33 cellular contexts compared by ENCODE assay signal in the genomic region with DNA sequence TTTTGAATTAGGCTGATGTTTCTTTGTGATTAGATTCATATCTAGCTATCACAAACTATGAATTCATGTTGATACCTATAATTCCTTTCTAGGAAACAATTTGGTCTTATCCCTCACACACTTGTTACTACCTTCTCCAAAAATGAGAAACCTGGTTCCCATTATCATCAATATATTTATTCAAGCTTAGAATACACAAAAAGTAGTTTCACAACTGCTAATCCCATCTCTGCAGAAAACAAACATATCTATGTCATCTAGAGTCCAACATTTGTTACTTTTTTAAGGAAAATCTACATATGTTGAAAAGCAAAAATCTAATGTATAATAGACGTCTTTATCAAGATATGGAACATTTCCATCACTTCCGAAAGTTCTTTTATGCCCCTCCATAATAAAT.
"Had no signal": no experiment of that assay in that cellular context is flagged by ENCODE, and none has a peak within 500 bp of the region (broad histone marks: within the 10 kb centered on the region; RNA-seq: fewer than 3 reads in every experiment).

No MANE protein-coding gene starts in this region.

- H3K27me3 ChIP-seq: MG63 had no signal

- DNase-seq: Karpas-422, Kasumi-1, MG63, MM.1S, MV-4-11, NCI-H1048, NCI-H1092, NCI-H1092 treated with DMSO at 0.1 percent for 48 hours, NCI-H1105, NCI-H1105 treated with DMSO at 0.1 percent for 48 hours, NCI-H1417, NCI-H1417 treated with DMSO at 0.1 percent for 48 hours, NCI-H1436, NCI-H1436 treated with DMSO at 0.1 percent for 48 hours, NCI-H146, NCI-H1694, NCI-H1694 treated with DMSO at 0.1 percent for 48 hours, NCI-H187, NCI-H187 treated with DMSO at 0.1 percent for 48 hours, NCI-H1930, NCI-H2029, NCI-H2029 treated with DMSO at 0.1 percent for 48 hours, NCI-H2081, NCI-H2081 treated with DMSO at 0.1 percent for 48 hours, NCI-H2107, NCI-H2171, NCI-H2227 treated with DMSO at 0.1 percent for 48 hours, NCI-H226, NCI-H345, NCI-H446, NCI-H446 treated with DMSO at 0.1 percent for 48 hours, NCI-H510A, NCI-H510A treated with DMSO at 0.1 percent for 48 hours had no signal

- H3K36me3 ChIP-seq: MG63 had no signal

- H3K4me3 ChIP-seq: MG63 had no signal

- H3K9me3 ChIP-seq: MG63 had no signal
